18 cellular contexts compared by ENCODE assay signal in the genomic region with DNA sequence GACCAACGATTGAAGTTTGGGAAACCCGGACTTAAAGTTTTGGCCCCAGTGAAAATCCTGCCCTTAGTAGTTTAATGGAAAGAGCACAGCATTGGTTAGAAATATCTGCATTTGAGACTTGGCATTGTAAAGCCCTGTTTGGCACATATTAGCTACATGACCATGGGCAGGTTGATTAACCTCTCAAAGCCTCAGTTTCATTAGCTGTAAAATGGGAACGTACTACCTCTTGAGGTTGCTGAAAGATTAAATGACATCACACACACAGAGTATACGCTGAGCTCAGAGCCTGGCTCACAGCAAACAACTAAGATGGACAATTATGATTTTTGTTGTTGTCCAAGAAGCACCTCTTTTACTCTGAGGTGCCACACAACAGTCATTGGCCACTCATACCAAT.
DNase-seq lines count a peak whose midpoint lies in the region; ATAC-seq, FAIRE-seq and TF ChIP-seq lines count a peak whose summit lies in the region.
"Had no signal": no experiment of that assay in that cellular context is flagged by ENCODE, and none has a peak within 500 bp of the region (broad histone marks: within the 10 kb centered on the region; RNA-seq: fewer than 3 reads in every experiment).

No MANE protein-coding gene starts in this region.

- 76 to 84% methylated on average over 4 of the region's 4 CpGs for WGBS in GM23248 (ENCODE audit: low coverage in 1 of 2, low lambda C conversion rate in 2 of 2, missing lambda C conversion rate in 2 of 2), 2 experiments
- 93% methylated on average over 4 of the region's 4 CpGs for WGBS in suprapubic skin
- 87 to 95% methylated on average over 4 of the region's 4 CpGs for WGBS in upper lobe of left lung, 2 donors

- peaks cover 14% of the 10 kb centered on the region for H3K4me1 Mint-ChIP-seq in astrocyte (ENCODE audit: low read depth, unreplicated experiment)

- H4K20me1 ChIP-seq in GM23248 (ENCODE audit: insufficient read depth): no peaks in the 10 kb centered on the region
- H4K20me1 ChIP-seq in astrocyte (ENCODE audit: insufficient read depth, low read length): no peaks in the 10 kb centered on the region

- ATAC-seq in upper lobe of left lung (ENCODE audit: low FRiP score in 2 of 2): no peak
- ATAC-seq: HCT116 had no signal

- H3K4me3 ChIP-seq in GM23248 (no peak overlapping the region), astrocyte (ENCODE audit: insufficient read depth, low read depth, low read length) (no peak overlapping the region), muscle layer of duodenum (ENCODE audit: low read depth in 1 of 2, low read length in 2 of 2) (no peak overlapping the region), suprapubic skin (no peak overlapping the region), upper lobe of left lung (no peak overlapping the region)

- FAIRE-seq in astrocyte (lab: Jason Lieb, UNC): peak; percentile 55
- FAIRE-seq: A204.1, G401.6, GM12891 had no signal

- H3K4me2 ChIP-seq in GM23248 (ENCODE audit: unreplicated experiment): no peak overlapping the region
- no peak overlapping the region for H3K4me2 ChIP-seq in astrocyte (ENCODE audit: low read length)

- H3K79me2 ChIP-seq in GM23248 (ENCODE audit: insufficient read depth) (no peaks in the 10 kb centered on the region), astrocyte (ENCODE audit: insufficient read depth, low read length) (no peaks in the 10 kb centered on the region)

- H3K9ac ChIP-seq in GM23248 (peak overlapping the region; percentile 61; the same call in 1 of the 2 replicates), astrocyte (ENCODE audit: low read length) (no peak overlapping the region)

- no peaks in the 10 kb centered on the region for H3K9me2 ChIP-seq in GM23248 (ENCODE audit: insufficient read depth)

- in situ Hi-C loops in GM23248 (cut with MboI): no loop called here

- H3K27ac Mint-ChIP-seq in astrocyte (ENCODE audit: unreplicated experiment): no peak overlapping the region
- H3K27ac Mint-ChIP-seq: B cell; CD4-positive, alpha-beta T cell had no signal

- no peaks in the 10 kb centered on the region for H3K9me3 ChIP-seq in GM23248 (ENCODE audit: low read depth)
- no peaks in the 10 kb centered on the region for H3K9me3 ChIP-seq in astrocyte (ENCODE audit: insufficient read depth, low read depth, low read length)
- peaks cover 0 to 6% of the 10 kb centered on the region in 2 donors for H3K9me3 ChIP-seq in muscle layer of duodenum (ENCODE audit: control insufficient read depth in 1 of 2, low read length in 2 of 2)
- no peaks in the 10 kb centered on the region for H3K9me3 ChIP-seq in suprapubic skin
- H3K9me3 ChIP-seq in upper lobe of left lung: peaks cover 0 to 5% (median 0%) of the 10 kb centered on the region in 4 donors

- DNase-seq in GM23248 (no peak), astrocyte (ENCODE audit: low read depth) (no peak), suprapubic skin (ENCODE audit: low spot score in 2 of 2) (no peak), GOT3 (lab: John Stamatoyannopoulos, UW) (no peak), DMS 273 treated with DMSO at 0.1 percent for 48 hours (lab: John Stamatoyannopoulos, UW) (no peak), upper lobe of left lung (no peak)
- DNase-seq: C1 segment of cervical spinal cord; CD4-positive, alpha-beta T cell; DMS153; DMS79 treated with DMSO at 0.1 percent for 48 hours; EL had no signal

- H3K36me3 Mint-ChIP-seq in astrocyte (ENCODE audit: low read depth, unreplicated experiment): no peaks in the 10 kb centered on the region

- peaks cover 24% of the 10 kb centered on the region for H3F3A ChIP-seq in GM23248 (ENCODE audit: insufficient read depth)

- H3K27me3 Mint-ChIP-seq in astrocyte (ENCODE audit: low read depth, unreplicated experiment): peaks cover 3% of the 10 kb centered on the region
- H3K27me3 Mint-ChIP-seq: CD4-positive, alpha-beta T cell had no signal

- H3K4me1 ChIP-seq in GM23248 (ENCODE audit: insufficient read depth) (peaks cover 27% of the 10 kb centered on the region), astrocyte (ENCODE audit: insufficient read depth, low read length) (peaks cover 12% of the 10 kb centered on the region), muscle layer of duodenum (ENCODE audit: control insufficient read depth in 1 of 2, insufficient read depth in 2 of 2, low read length in 2 of 2) (peaks cover 0 to 3% of the 10 kb centered on the region in 2 donors), suprapubic skin (peaks cover 22% of the 10 kb centered on the region), upper lobe of left lung (peaks cover 10 to 14% (median 12%) of the 10 kb centered on the region in 4 donors)

- no peaks in the 10 kb centered on the region for H3K27me3 ChIP-seq in GM23248 (replicated peaks; ENCODE audit: insufficient read depth)
- H3K27me3 ChIP-seq in astrocyte (ENCODE audit: insufficient read depth, low read length): no peaks in the 10 kb centered on the region
- no peaks in the 10 kb centered on the region for H3K27me3 ChIP-seq in muscle layer of duodenum (ENCODE audit: low read depth, low read length)
- no peaks in the 10 kb centered on the region for H3K27me3 ChIP-seq in suprapubic skin
- no peaks in the 10 kb centered on the region for H3K27me3 ChIP-seq in upper lobe of left lung

- H3K27ac ChIP-seq in GM23248 (peak overlapping the region; percentile 96), astrocyte (ENCODE audit: low read depth, low read length) (no peak overlapping the region), muscle layer of duodenum (ENCODE audit: low read length) (peak overlapping the region; percentile 57), suprapubic skin (peak overlapping the region; percentile 67), upper lobe of left lung (no peak overlapping the region)
- H3K27ac ChIP-seq: HL-60 had no signal

- no peak overlapping the region for H3K4me3 Mint-ChIP-seq in astrocyte (ENCODE audit: unreplicated experiment)
- H3K4me3 Mint-ChIP-seq: B cell; CD4-positive, alpha-beta T cell had no signal

- TF ChIP-seq POLR2A in suprapubic skin (IDR thresholded peaks at IDR 0.05): no peak
- no peak for TF ChIP-seq POLR2A in upper lobe of left lung (IDR thresholded peaks at IDR 0.05)

- no peak overlapping the region for H2AFZ ChIP-seq in GM23248
- no peak overlapping the region for H2AFZ ChIP-seq in astrocyte (ENCODE audit: low read depth, low read length)

- peaks cover 8% of the 10 kb centered on the region for H3K9me3 Mint-ChIP-seq in astrocyte (ENCODE audit: unreplicated experiment)
- H3K9me3 Mint-ChIP-seq: CD4-positive, alpha-beta T cell had no signal

- TF ChIP-seq EP300 in suprapubic skin (IDR thresholded peaks at IDR 0.05) (no peak), upper lobe of left lung (IDR thresholded peaks at IDR 0.05) (no peak)

- H3K36me3 ChIP-seq in GM23248 (ENCODE audit: low read depth): no peaks in the 10 kb centered on the region
- H3K36me3 ChIP-seq in astrocyte (ENCODE audit: insufficient read depth, low read length): no peaks in the 10 kb centered on the region
- H3K36me3 ChIP-seq in muscle layer of duodenum (ENCODE audit: control insufficient read depth in 1 of 2, insufficient read depth in 2 of 2, low read length in 2 of 2): no peaks in the 10 kb centered on the region
- no peaks in the 10 kb centered on the region for H3K36me3 ChIP-seq in suprapubic skin
- no peaks in the 10 kb centered on the region for H3K36me3 ChIP-seq in upper lobe of left lung

- TF ChIP-seq CTCF in astrocyte (IDR thresholded peaks at IDR 0.05; ENCODE audit: insufficient read depth, low read depth, low read length) (no peak), suprapubic skin (IDR thresholded peaks at IDR 0.05) (no peak), upper lobe of left lung (IDR thresholded peaks at IDR 0.05) (no peak)

Comparison
In these comparisons a context has a peak if more than half of its experiments do, and no peak if none do; other contexts are left out.
1. H3K27ac ChIP-seq: peak in GM23248 (single experiment), muscle layer of duodenum (single experiment) and suprapubic skin (single experiment); none in astrocyte (single experiment) and upper lobe of left lung (0 of 4).